In the genomic region with DNA sequence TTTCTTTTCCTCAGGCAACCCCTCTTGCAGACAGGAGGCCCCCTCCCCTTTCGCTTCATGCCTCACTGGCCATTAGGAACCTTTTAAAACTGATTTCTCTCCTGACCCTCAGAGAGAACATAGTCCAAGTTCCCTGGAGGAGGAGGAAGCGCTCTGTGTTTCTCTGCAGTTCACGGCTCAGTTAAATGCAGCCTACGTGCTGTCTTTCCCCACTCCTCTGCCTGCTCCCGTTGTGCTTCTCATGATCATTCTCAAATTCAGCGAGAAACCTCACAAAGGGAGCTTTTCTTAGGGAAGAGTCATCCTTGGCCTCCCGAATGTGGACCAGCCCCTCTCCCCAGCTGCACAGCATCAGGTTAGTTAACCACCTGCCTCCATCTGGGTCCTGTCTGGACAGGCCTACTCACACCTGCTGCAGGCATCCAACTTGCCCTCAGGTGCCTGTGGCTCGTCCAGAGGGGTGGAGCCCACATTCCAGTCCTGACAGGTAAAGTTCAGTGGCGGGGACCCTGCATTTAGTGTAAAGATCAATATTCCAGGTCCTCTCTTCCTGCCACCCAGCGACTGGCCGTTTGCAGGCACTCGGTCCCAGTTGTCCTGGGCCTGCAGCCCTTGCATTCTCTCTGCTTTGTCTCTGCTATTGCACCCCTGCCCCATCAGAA, we compare ENCODE assay signal across 15 cellular contexts. TPM values are rescaled to one million over a fixed set of nuclear protein-coding genes. Genes with fewer than 3 reads are reported as not detected.
DNase-seq lines count a peak whose midpoint lies in the region; ATAC-seq, FAIRE-seq and TF ChIP-seq lines count a peak whose summit lies in the region.
"Had no signal": no experiment of that assay in that cellular context is flagged by ENCODE, and none has a peak within 500 bp of the region (broad histone marks: within the 10 kb centered on the region; RNA-seq: fewer than 3 reads in every experiment).

No MANE protein-coding gene starts in this region.

- H3K9me3 Mint-ChIP-seq in osteocyte (ENCODE audit: unreplicated experiment) = no peaks in the 10 kb centered on the region
- no peaks in the 10 kb centered on the region for H3K9me3 Mint-ChIP-seq in natural killer cell
- H3K9me3 Mint-ChIP-seq in T-cell = no peaks in the 10 kb centered on the region
- H3K9me3 Mint-ChIP-seq: activated T-helper 2 cell treated with anti-CD3 and anti-CD28 coated beads, Interferon-gamma antibody, Interleukin-2, Interleukin-4, amounts not matched to agents 10 μg/mL and 5 μg/mL and 100 μg/mL, durations not matched to agents 14 hours and 24 hours and 36 hours; CD8-positive, alpha-beta T cell; stimulated activated memory B cell treated with anti-CD40 and anti-IgM and Interleukin-4, amounts not matched to agents 10 μg/mL and 1 μg/mL and 100 μg/mL, for 72 hours had no signal

- TF ChIP-seq CTCF in HCT116 (IDR thresholded peaks at IDR 0.05 in 2 of 3, conservative IDR thresholded peaks at IDR 0.05 in 1 of 3; ENCODE audit: borderline replicate concordance in 1 of 3, insufficient read depth in 1 of 3, low read depth in 2 of 3, low read length in 2 of 3) = no peak
- TF ChIP-seq CTCF in osteocyte (IDR thresholded peaks at IDR 0.05) = no peak
- TF ChIP-seq CTCF in natural killer cell (IDR thresholded peaks at IDR 0.05) = no peak
- TF ChIP-seq CTCF in coronary artery (IDR thresholded peaks at IDR 0.05) = no peak

- no peaks in the 10 kb centered on the region for H3K79me2 ChIP-seq in HCT116 (ENCODE audit: insufficient read depth, low read length)

- H3K9ac ChIP-seq in HCT116 (ENCODE audit: low read length) = no peak overlapping the region

- intact Hi-C loops in HCT116 (cut with micrococcal nuclease) = no loop called here
- intact Hi-C loops in natural killer cell (cut with micrococcal nuclease) = no loop called here

- POLR2A ChIA-PET in HCT116 (lab: Charles Lee) = no interaction called here
- POLR2A ChIA-PET in T-cell (lab: Charles Lee) = no interaction called here

- no peak overlapping the region for H3K4me2 ChIP-seq in HCT116 (ENCODE audit: low read length)

- no peak overlapping the region for H3K4me3 Mint-ChIP-seq in osteocyte (ENCODE audit: unreplicated experiment)
- no peak overlapping the region for H3K4me3 Mint-ChIP-seq in natural killer cell
- no peak overlapping the region for H3K4me3 Mint-ChIP-seq in T-cell
- H3K4me3 Mint-ChIP-seq: CD8-positive, alpha-beta T cell; stimulated activated memory B cell treated with anti-CD40 and anti-IgM and Interleukin-4, amounts not matched to agents 10 μg/mL and 1 μg/mL and 100 μg/mL, for 72 hours had no signal

- DNase-seq in HCT116 (ENCODE audit: low read depth, low spot score) (no peak), NCI-H510A treated with DMSO at 0.1 percent for 48 hours (lab: John Stamatoyannopoulos, UW) (peak; percentile 84), osteocyte (ENCODE audit: extremely low spot score, unreplicated experiment) (no peak), natural killer cell (no peak), coronary artery (ENCODE audit: low spot score) (no peak), urothelium cell line (ENCODE audit: low spot score) (no peak), T-cell (no peak)
- DNase-seq: CD8-positive, alpha-beta T cell; cerebellar nuclear complex; left ventricle myocardium inferior; stimulated activated CD4-positive, alpha-beta T cell treated with anti-CD3 and anti-CD28 coated beads, Interleukin-2, amount 100 ng/mL, for 24 hours had no signal

- H3K36me3 Mint-ChIP-seq in osteocyte (ENCODE audit: unreplicated experiment) (peaks cover 24% of the 10 kb centered on the region), natural killer cell (no peaks in the 10 kb centered on the region), T-cell (no peaks in the 10 kb centered on the region)
- H3K36me3 Mint-ChIP-seq: CD8-positive, alpha-beta T cell; stimulated activated memory B cell treated with anti-CD40 and anti-IgM and Interleukin-4, amounts not matched to agents 10 μg/mL and 1 μg/mL and 100 μg/mL, for 72 hours had no signal

- no TSS peak for BruUV-seq in HCT116 (replicated peaks; lab: Mats Ljungman, UMichigan)

- ATAC-seq in HCT116 (0 out of 2 replicates have a peak, but pooled peaks have one; percentile 17), esophagus mucosa (peak; percentile 86), natural killer cell (no peak), T-cell (replicated peaks in 1 of 4) (no peak)
- ATAC-seq: CD8-positive, alpha-beta T cell; stimulated activated memory B cell treated with anti-CD40 and anti-IgM and Interleukin-4, amounts not matched to agents 10 μg/mL and 1 μg/mL and 100 μg/mL, for 72 hours had no signal

- no peaks in the 10 kb centered on the region for H3K4me1 ChIP-seq in HCT116 (ENCODE audit: control insufficient read depth in 1 of 2, insufficient read depth in 2 of 2, low read length in 2 of 2)

- TF ChIP-seq RAD21 in HCT116 (IDR thresholded peaks at IDR 0.05; ENCODE audit: low read depth) = no peak

- H2AFZ ChIP-seq in HCT116 (ENCODE audit: low read depth, low read length, poor library complexity, severe bottlenecking) = no peak overlapping the region

- FAIRE-seq in urothelium cell line (lab: Jason Lieb, UNC) = no peak

- H3K36me3 ChIP-seq in HCT116 (ENCODE audit: control insufficient read depth in 1 of 2, insufficient read depth in 2 of 2, low read length in 2 of 2) = no peaks in the 10 kb centered on the region
- H3K36me3 ChIP-seq: left ventricle myocardium inferior had no signal

- H3K9me3 ChIP-seq in HCT116 (ENCODE audit: control insufficient read depth in 1 of 2, insufficient read depth in 1 of 2, low read depth in 1 of 2, low read length in 2 of 2) = no peaks in the 10 kb centered on the region
- H3K9me3 ChIP-seq: left ventricle myocardium inferior had no signal

- CTCF ChIA-PET in HCT116 (lab: Charles Lee) = no interaction called here
- CTCF ChIA-PET in T-cell (lab: Charles Lee) = no interaction called here

- H3K27ac ChIP-seq in HCT116 (ENCODE audit: low read depth, low read length) = no peak overlapping the region
- peak overlapping the region in 1 of 2 donors; percentile 82 for H3K27ac ChIP-seq in coronary artery

- RAD21 ChIA-PET in HCT116 (lab: Charles Lee; ENCODE audit: low non-redundant PET in 1 of 2, low total read pairs in 2 of 2, uncharacterized antibody in 2 of 2, unreplicated experiment in 2 of 2) = no interaction called here

- no peak for TF ChIP-seq POLR2A in HCT116 (IDR thresholded peaks at IDR 0.05; ENCODE audit: borderline replicate concordance, extremely low read depth, insufficient read depth, insufficient read length)

- no peak overlapping the region for H3K4me3 ChIP-seq in HCT116 (replicated peaks in 1 of 2; ENCODE audit: low read depth in 1 of 2, low read length in 2 of 2)
- H3K4me3 ChIP-seq in coronary artery = no peak overlapping the region

- H3K9me2 ChIP-seq in HCT116 (ENCODE audit: insufficient read depth) = no peaks in the 10 kb centered on the region

- H3K27me3 Mint-ChIP-seq in osteocyte (ENCODE audit: unreplicated experiment) (no peaks in the 10 kb centered on the region), natural killer cell (ENCODE audit: low read depth in 2 of 2) (peaks cover 21 to 24% of the 10 kb centered on the region in 2 donors), T-cell (peaks cover 14 to 19% of the 10 kb centered on the region in 2 donors)

- H4K20me1 ChIP-seq in HCT116 (ENCODE audit: insufficient read depth) = no peaks in the 10 kb centered on the region

- peaks cover 72% of the 10 kb centered on the region for H3K4me1 Mint-ChIP-seq in osteocyte (ENCODE audit: unreplicated experiment)
- H3K4me1 Mint-ChIP-seq in natural killer cell = peaks cover 5 to 6% of the 10 kb centered on the region in 2 donors
- H3K4me1 Mint-ChIP-seq in T-cell = peaks cover 6 to 11% (median 8%) of the 10 kb centered on the region in 3 donors

- H3K27ac Mint-ChIP-seq in osteocyte (ENCODE audit: unreplicated experiment) = peak overlapping the region; percentile 90
- H3K27ac Mint-ChIP-seq in natural killer cell = no peak overlapping the region
- no peak overlapping the region for H3K27ac Mint-ChIP-seq in T-cell
- H3K27ac Mint-ChIP-seq: activated T-helper 2 cell treated with anti-CD3 and anti-CD28 coated beads, Interferon-gamma antibody, Interleukin-2, Interleukin-4, amounts not matched to agents 10 μg/mL and 5 μg/mL and 100 μg/mL, durations not matched to agents 14 hours and 24 hours and 36 hours; CD8-positive, alpha-beta T cell; stimulated activated memory B cell treated with anti-CD40 and anti-IgM and Interleukin-4, amounts not matched to agents 10 μg/mL and 1 μg/mL and 100 μg/mL, for 72 hours had no signal

- H3K27me3 ChIP-seq in HCT116 (ENCODE audit: insufficient read depth, low read length) = no peaks in the 10 kb centered on the region

TF ChIP-seq in HCT116, 20 proteins besides CTCF, POLR2A, EP300 and RAD21 (continues in another document):
- TF ChIP-seq SP1 (IDR thresholded peaks at IDR 0.05; ENCODE audit: low read depth) (no peak), POLR2AphosphoS5 (IDR thresholded peaks at IDR 0.05; ENCODE audit: low read depth, low read length) (no peak), SRF (IDR thresholded peaks at IDR 0.05; ENCODE audit: low read depth) (no peak), EZH2phosphoT487 (IDR thresholded peaks at IDR 0.05; ENCODE audit: borderline replicate concordance) (no peak), ZNF274 (IDR thresholded peaks at IDR 0.05; ENCODE audit: low read depth, low read length) (no peak), TCF7L2 (IDR thresholded peaks at IDR 0.05; ENCODE audit: borderline replicate concordance, extremely low read depth, insufficient read depth, insufficient read length) (no peak)
- TF ChIP-seq, protein P1, sequence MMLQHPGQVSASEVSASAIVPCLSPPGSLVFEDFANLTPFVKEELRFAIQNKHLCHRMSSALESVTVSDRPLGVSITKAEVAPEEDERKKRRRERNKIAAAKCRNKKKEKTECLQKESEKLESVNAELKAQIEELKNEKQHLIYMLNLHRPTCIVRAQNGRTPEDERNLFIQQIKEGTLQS (IDR thresholded peaks at IDR 0.05) = no peak

RNA-seq across cellular contexts. Expression of gene HTRA1, which starts 14.8 kb away (rescaled TPM):
- total RNA-seq in HCT116 (2021; ENCODE audit: unreplicated experiment) (0.39 TPM), esophagus mucosa (15.3 TPM), osteocyte (1,546 and 1,638 TPM in 2 replicates), natural killer cell (not detected), T-cell (under 1 TPM in 3 of 5 donors, not detected in 2; 0.51 to 0.56 (median 0.55) TPM)
- 0.06 and 0.14 TPM in 2 replicates for polyA plus RNA-seq in HCT116 (2012)
- total RNA-seq: activated T-helper 2 cell treated with anti-CD3 and anti-CD28 coated beads, Interferon-gamma antibody, Interleukin-2, Interleukin-4, amounts not matched to agents 10 μg/mL and 5 μg/mL and 100 μg/mL, durations not matched to agents 14 hours and 24 hours and 36 hours; CD8-positive, alpha-beta T cell had no signal

RNA-seq across cellular contexts. Expression of gene ARMS2, which starts 21.7 kb away (rescaled TPM):
- total RNA-seq in HCT116 (2021; ENCODE audit: unreplicated experiment) (not detected), esophagus mucosa (not detected), osteocyte (not detected in 2 replicates), natural killer cell (not detected), T-cell (not detected)
- polyA plus RNA-seq in HCT116 (2012) = not detected in 2 replicates
- total RNA-seq: activated T-helper 2 cell treated with anti-CD3 and anti-CD28 coated beads, Interferon-gamma antibody, Interleukin-2, Interleukin-4, amounts not matched to agents 10 μg/mL and 5 μg/mL and 100 μg/mL, durations not matched to agents 14 hours and 24 hours and 36 hours; CD8-positive, alpha-beta T cell; fibroblast of villous mesenchyme had no signal

Comparison
In these comparisons a context has a peak if more than half of its experiments do, and no peak if none do; other contexts are left out.
1. ATAC-seq: peak in HCT116 (single experiment) and esophagus mucosa (single experiment); none in natural killer cell (0 of 3) and T-cell (0 of 4).
2. RNA of gene HTRA1, which starts 14.8 kb away (total RNA-seq): 1,546 to 1,638 TPM in osteocyte; 15.3 TPM in esophagus mucosa (single experiment), 0.51 to 0.56 TPM in T-cell, 0.39 TPM in HCT116 (single experiment) and not detected in natural killer cell; every median in the first group is over 10 times any median in the second.